Comparison of ENCODE assay signal across 26 cellular contexts in the genomic region with DNA sequence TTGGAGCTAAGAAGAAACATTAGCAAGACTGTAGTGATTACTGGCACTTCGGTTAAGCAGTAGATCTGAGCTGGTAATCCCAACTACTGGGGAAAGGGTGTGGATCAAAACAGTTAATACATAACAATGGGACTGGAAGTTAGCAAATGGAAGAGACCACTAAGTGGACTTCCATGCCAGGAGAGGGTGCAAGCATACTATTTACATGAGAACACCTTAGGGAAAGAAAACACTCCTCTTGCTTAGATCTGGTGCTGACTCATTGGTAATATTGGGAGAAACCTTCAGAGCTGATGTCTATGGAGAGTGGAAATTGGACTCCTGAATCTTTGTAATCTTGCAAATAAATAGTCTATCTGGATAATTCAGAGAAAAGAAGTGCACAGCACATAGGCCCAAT.
DNase-seq lines count a peak whose midpoint lies in the region; ATAC-seq and TF ChIP-seq lines count a peak whose summit lies in the region.
"Had no signal": no experiment of that assay in that cellular context is flagged by ENCODE, and none has a peak within 500 bp of the region (broad histone marks: within the 10 kb centered on the region; RNA-seq: fewer than 3 reads in every experiment).

No MANE protein-coding gene starts in this region.

- in situ Hi-C loops in mammary epithelial cell (cut with MboI; ENCODE audit: low sequenced_read_pairs in 2 of 2), result no loop called here

- H3K4me3 ChIP-seq in mammary epithelial cell (replicated peaks in 1 of 3; ENCODE audit: insufficient read depth in 1 of 3, low read depth in 2 of 3, low read length in 3 of 3), result no peak overlapping the region
- no peak overlapping the region for H3K4me3 ChIP-seq in PC-3 (ENCODE audit: low read length)
- H3K4me3 ChIP-seq: A549, PC-9 had no signal

- H3K9me2 ChIP-seq in PC-3 (replicated peaks; ENCODE audit: low read length), result no peaks in the 10 kb centered on the region

- peaks cover 4% of the 10 kb centered on the region for H3K9me3 Mint-ChIP-seq in MCF 10A (ENCODE audit: unreplicated experiment)

- H3K27ac ChIP-seq in mammary epithelial cell (ENCODE audit: insufficient read depth, low read depth, low read length) (no peak overlapping the region), PC-3 (ENCODE audit: low read length) (no peak overlapping the region)
- H3K27ac ChIP-seq: A549, KMS-11, PC-9 had no signal

- peak; percentile 58 for ATAC-seq in PC-3
- no peak for ATAC-seq in left ventricle myocardium superior
- ATAC-seq: A549, Right ventricle myocardium inferior had no signal

- WGBS in mammary epithelial cell (ENCODE audit: low coverage, missing lambda C conversion rate), result 43% methylated on average over 1 of the region's 1 CpG

- no peak overlapping the region for H3K4me3 Mint-ChIP-seq in MCF 10A (ENCODE audit: unreplicated experiment)
- H3K4me3 Mint-ChIP-seq: CD4-positive, alpha-beta memory T cell; IgD-negative memory B cell had no signal

- H3K4me1 ChIP-seq in mammary epithelial cell (ENCODE audit: insufficient read depth, low read length), result no peaks in the 10 kb centered on the region
- 0 out of 2 replicates have a peak, but pooled peaks cover 5% of the 10 kb centered on the region for H3K4me1 ChIP-seq in PC-3 (ENCODE audit: insufficient read depth, low read length)
- H3K4me1 ChIP-seq: A549 had no signal

- dilution Hi-C loops in mammary epithelial cell (cut with HindIII; ENCODE audit: low sequenced_read_pairs), result no loop called here

- no peak for TF ChIP-seq CTCF in MCF 10A (IDR thresholded peaks at IDR 0.05; ENCODE audit: unreplicated experiment)
- TF ChIP-seq CTCF in mammary epithelial cell (conservative IDR thresholded peaks at IDR 0.05 in 1 of 2, IDR thresholded peaks at IDR 0.05 in 1 of 2; ENCODE audit: extremely low read depth in 1 of 2, insufficient read depth in 1 of 2, low read depth in 1 of 2, low read length in 2 of 2), result no peak
- peak; percentile 46; the same call in 1 of the 2 replicates for TF ChIP-seq CTCF in PC-3 (conservative IDR thresholded peaks at IDR 0.05; ENCODE audit: low read depth, low read length)

- no peaks in the 10 kb centered on the region for H3K79me2 ChIP-seq in mammary epithelial cell (ENCODE audit: insufficient read depth, low read length)
- H3K79me2 ChIP-seq in PC-3 (ENCODE audit: low read length), result no peaks in the 10 kb centered on the region

- intact Hi-C loops in MCF 10A (cut with micrococcal nuclease) (no loop called here), mammary epithelial cell (cut with micrococcal nuclease) (no loop called here), PC-3 (cut with micrococcal nuclease) (no loop called here), left ventricle myocardium superior (cut with micrococcal nuclease) (no loop called here)

- H3K27ac Mint-ChIP-seq in MCF 10A (ENCODE audit: low read depth, unreplicated experiment), result no peak overlapping the region
- H3K27ac Mint-ChIP-seq: CD4-positive, alpha-beta memory T cell; IgD-negative memory B cell had no signal

- no peaks in the 10 kb centered on the region for H3K4me1 Mint-ChIP-seq in MCF 10A (ENCODE audit: insufficient read depth, unreplicated experiment)
- H3K4me1 Mint-ChIP-seq: CD4-positive, alpha-beta memory T cell; IgD-negative memory B cell had no signal

- BruUV-seq in MCF 10A (replicated peaks; lab: Mats Ljungman, UMichigan), result no TSS peak
- BruUV-seq in mammary epithelial cell (replicated peaks; lab: Mats Ljungman, UMichigan), result no TSS peak
- BruUV-seq in PC-3 (replicated peaks; lab: Mats Ljungman, UMichigan), result no TSS peak

- H3K9ac ChIP-seq in mammary epithelial cell (ENCODE audit: insufficient read depth, low read length), result no peak overlapping the region
- no peak overlapping the region for H3K9ac ChIP-seq in PC-3 (ENCODE audit: low read length)
- H3K9ac ChIP-seq: KMS-11 had no signal

- H3K4me2 ChIP-seq in mammary epithelial cell (ENCODE audit: insufficient read depth, low read depth, low read length) (no peak overlapping the region), PC-3 (ENCODE audit: low read length) (no peak overlapping the region)
- H3K4me2 ChIP-seq: A549, KMS-11, PC-9 had no signal

- no peaks in the 10 kb centered on the region for H3F3A ChIP-seq in PC-3 (ENCODE audit: low read length, unreplicated experiment)

- DNase-seq in MCF 10A (ENCODE audit: unreplicated experiment) (peak; percentile 5), mammary epithelial cell (no peak), PC-3 (peak; percentile 58), kidney tubule cell (ENCODE audit: low spot score) (peak; percentile 16), left ventricle myocardium superior (no peak), SHP77 treated with DMSO at 0.1 percent for 48 hours (lab: John Stamatoyannopoulos, UW) (no peak), NCI-H187 treated with DMSO at 0.1 percent for 48 hours (lab: John Stamatoyannopoulos, UW) (no peak)
- DNase-seq: C1 segment of cervical spinal cord; CD4-positive, alpha-beta memory T cell; COR-L47; DMS79; EL; GDM1; MV-4-11; NCI-H1105; NCI-H1436 treated with DMSO at 0.1 percent for 48 hours; NCI-H2029 treated with DMSO at 0.1 percent for 48 hours; NCI-H2227 treated with DMSO at 0.1 percent for 48 hours; NCI-H526 treated with DMSO at 0.1 percent for 48 hours; NK-92 treated with Interleukin-12 subunit alpha and Interleukin-12 subunit beta, amount 100 ng/mL, for 24 hours; PC-9; T-helper 1 cell had no signal

- POLR2A ChIA-PET in MCF 10A (lab: Yijun Ruan, JAX) (interaction anchor here (0.6 kb wide), 1 partner anchor 124 kb away, joined by 3 read pairs; no protein-coding TSS in a partner anchor), PC-3 (lab: Charles Lee; ENCODE audit: unreplicated experiment) (no interaction called here)

- H4K20me1 ChIP-seq in mammary epithelial cell (ENCODE audit: insufficient read depth, low read length) (no peaks in the 10 kb centered on the region), PC-3 (ENCODE audit: low read length) (no peaks in the 10 kb centered on the region)

- H3K9me3 ChIP-seq in mammary epithelial cell (replicated peaks; ENCODE audit: insufficient read depth, low read length) (no peaks in the 10 kb centered on the region), PC-3 (ENCODE audit: low read length) (no peaks in the 10 kb centered on the region)
- H3K9me3 ChIP-seq: A549 had no signal

- H3K27me3 ChIP-seq in mammary epithelial cell (ENCODE audit: insufficient read depth, low read length), result no peaks in the 10 kb centered on the region
- H3K27me3 ChIP-seq in PC-3 (ENCODE audit: low read length), result no peaks in the 10 kb centered on the region

- H2AFZ ChIP-seq in mammary epithelial cell (ENCODE audit: low read depth, low read length) (no peak overlapping the region), PC-3 (ENCODE audit: low read length) (no peak overlapping the region)
- H2AFZ ChIP-seq: PC-9 had no signal

- CTCF ChIA-PET in MCF 10A (lab: Yijun Ruan, JAX) (interaction anchor here (0.6 kb wide), 1 partner anchor 30 kb away, joined by 4 read pairs; no protein-coding TSS in a partner anchor), mammary epithelial cell (lab: Charles Lee; ENCODE audit: low non-redundant PET) (no interaction called here), PC-3 (lab: Charles Lee) (interaction anchor here (0.7 kb wide), 1 partner anchor 1085 kb away, joined by 3 read pairs; no protein-coding TSS in a partner anchor)

- H3K36me3 Mint-ChIP-seq in MCF 10A (ENCODE audit: insufficient read depth, unreplicated experiment), result no peaks in the 10 kb centered on the region
- H3K36me3 Mint-ChIP-seq: CD4-positive, alpha-beta memory T cell; IgD-negative memory B cell had no signal

- peaks cover 7% of the 10 kb centered on the region for H3K27me3 Mint-ChIP-seq in MCF 10A (ENCODE audit: insufficient read depth, unreplicated experiment)
- H3K27me3 Mint-ChIP-seq: CD4-positive, alpha-beta memory T cell; IgD-negative memory B cell had no signal

- H3K36me3 ChIP-seq in mammary epithelial cell (ENCODE audit: insufficient read depth, low read length) (no peaks in the 10 kb centered on the region), PC-3 (ENCODE audit: low read depth, low read length) (no peaks in the 10 kb centered on the region)

Comparison
In these comparisons a context has a peak if more than half of its experiments do, and no peak if none do; other contexts are left out.
1. DNase-seq: peak in MCF 10A (single experiment), PC-3 (single experiment) and kidney tubule cell (single experiment); none in mammary epithelial cell (single experiment), left ventricle myocardium superior (single experiment), SHP77 treated with DMSO at 0.1 percent for 48 hours (single experiment) and NCI-H187 treated with DMSO at 0.1 percent for 48 hours (single experiment).